ENCODE assay signal across 1 cellular context in the genomic region with DNA sequence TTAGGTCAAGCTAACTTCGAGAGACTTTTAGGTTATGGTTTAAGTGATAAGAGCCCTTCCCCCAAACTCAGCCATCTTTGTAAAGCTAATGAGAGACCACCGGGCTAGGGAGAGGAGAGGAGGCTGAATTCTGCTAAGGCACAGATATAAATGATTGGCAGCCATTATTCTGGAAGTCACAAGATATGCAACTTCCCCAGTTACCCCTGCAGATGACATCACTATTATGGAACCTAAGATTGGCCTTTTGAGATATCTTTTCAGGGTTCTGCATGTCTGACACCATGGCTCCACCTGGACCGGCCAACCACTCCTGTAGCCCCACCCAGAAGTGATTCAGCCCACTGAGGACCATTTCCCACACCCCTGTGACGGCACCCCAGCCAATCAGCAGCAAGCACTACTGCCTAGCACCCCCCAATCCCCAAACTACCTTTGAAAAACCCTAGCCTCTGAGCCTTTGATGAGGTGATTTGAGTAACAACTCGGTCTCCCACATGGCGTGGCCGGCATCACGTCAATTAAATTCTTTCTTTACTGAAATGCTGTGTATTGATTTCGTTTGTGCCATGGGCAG.
TF ChIP-seq lines count a peak whose summit lies in the region.

No MANE protein-coding gene starts in this region.

TF ChIP-seq in HepG2, 621 proteins besides CTCF, POLR2A, EP300 and RAD21 (continued from another document):
- TF ChIP-seq ATF7 (IDR thresholded peaks at IDR 0.05) (peak; percentile 42), ATF7 (CRISPR knock-in tag; IDR thresholded peaks at IDR 0.05) (no peak)
